17 cellular contexts compared by ENCODE assay signal in genomic region chr10:63542835-63543575, GRCh38. TPM values are rescaled to one million over a fixed set of nuclear protein-coding genes. Genes with fewer than 3 reads are reported as not detected.
DNase-seq lines count a peak whose midpoint lies in the region; ATAC-seq, FAIRE-seq and TF ChIP-seq lines count a peak whose summit lies in the region.
"Had no signal": no experiment of that assay in that cellular context is flagged by ENCODE, and none has a peak within 500 bp of the region (broad histone marks: within the 10 kb centered on the region; RNA-seq: fewer than 3 reads in every experiment).

No MANE protein-coding gene starts in this region.

- no peak overlapping the region for H3K4me3 ChIP-seq in left ventricle myocardium inferior
- H3K4me3 ChIP-seq: esophagus squamous epithelium, SK-N-MC, upper lobe of left lung had no signal

- peaks cover 15% of the 10 kb centered on the region for H3K4me1 Mint-ChIP-seq in WTC11
- H3K4me1 Mint-ChIP-seq: activated naive CD4-positive, alpha-beta T cell treated with anti-CD3 and anti-CD28 coated beads, Interleukin-2, amount 10 ng/mL, durations not matched to agents 7 days and 5 days had no signal

- CTCF ChIA-PET in WTC11 (lab: Charles Lee): no interaction called here

- no peak overlapping the region for H3K4me3 Mint-ChIP-seq in WTC11
- H3K4me3 Mint-ChIP-seq: activated CD8-positive, alpha-beta memory T cell treated with anti-CD3 and anti-CD28 coated beads, Interleukin-2, amount 10 ng/mL, durations not matched to agents 7 days and 5 days; activated naive CD4-positive, alpha-beta T cell treated with anti-CD3 and anti-CD28 coated beads, Interleukin-2, amount 10 ng/mL, durations not matched to agents 7 days and 5 days had no signal

- no peaks in the 10 kb centered on the region for H3K27me3 Mint-ChIP-seq in WTC11 (ENCODE audit: low read depth)
- H3K27me3 Mint-ChIP-seq: activated CD8-positive, alpha-beta memory T cell treated with anti-CD3 and anti-CD28 coated beads, Interleukin-2, amount 10 ng/mL, durations not matched to agents 7 days and 5 days; activated naive CD4-positive, alpha-beta T cell treated with anti-CD3 and anti-CD28 coated beads, Interleukin-2, amount 10 ng/mL, durations not matched to agents 7 days and 5 days had no signal

- H3K27ac Mint-ChIP-seq in WTC11: no peak overlapping the region
- H3K27ac Mint-ChIP-seq: activated CD8-positive, alpha-beta memory T cell treated with anti-CD3 and anti-CD28 coated beads, Interleukin-2, amount 10 ng/mL, durations not matched to agents 7 days and 5 days; activated naive CD4-positive, alpha-beta T cell treated with anti-CD3 and anti-CD28 coated beads, Interleukin-2, amount 10 ng/mL, durations not matched to agents 7 days and 5 days had no signal

- intact Hi-C loops in Right ventricle myocardium superior (cut with DNase I) (no loop called here), left ventricle myocardium inferior (cut with micrococcal nuclease) (no loop called here)

- H3K9me3 Mint-ChIP-seq in WTC11: no peaks in the 10 kb centered on the region
- H3K9me3 Mint-ChIP-seq: activated naive CD4-positive, alpha-beta T cell treated with anti-CD3 and anti-CD28 coated beads, Interleukin-2, amount 10 ng/mL, durations not matched to agents 7 days and 5 days had no signal

- FAIRE-seq in urothelium cell line (lab: Jason Lieb, UNC): no peak

- peaks cover 6% of the 10 kb centered on the region; the same call in 1 of the 2 replicates for H3K36me3 Mint-ChIP-seq in WTC11

- no peaks in the 10 kb centered on the region for H3K36me3 ChIP-seq in left ventricle myocardium inferior
- H3K36me3 ChIP-seq: esophagus squamous epithelium, upper lobe of left lung had no signal

- TF ChIP-seq CTCF in left ventricle myocardium inferior (IDR thresholded peaks at IDR 0.05; ENCODE audit: borderline replicate concordance) (no peak), WTC11 (IDR thresholded peaks at IDR 0.05) (no peak)

- DNase-seq in Right ventricle myocardium superior: no peak
- DNase-seq in left ventricle myocardium inferior: no peak
- DNase-seq in WTC11 (ENCODE audit: low spot score): no peak
- DNase-seq in glomerular visceral epithelial cell (ENCODE audit: extremely low spot score): peak; percentile 33
- peak; percentile 13 for DNase-seq in urothelium cell line (ENCODE audit: low spot score)
- DNase-seq in anterior cingulate cortex (lab: John Stamatoyannopoulos, UW): no peak
- no peak for DNase-seq in NCI-H510A treated with DMSO at 0.1 percent for 48 hours (lab: John Stamatoyannopoulos, UW)
- DNase-seq: activated CD8-positive, alpha-beta memory T cell treated with anti-CD3 and anti-CD28 coated beads, Interleukin-2, amount 10 ng/mL, durations not matched to agents 7 days and 5 days; activated naive CD4-positive, alpha-beta T cell treated with anti-CD3 and anti-CD28 coated beads, Interleukin-2, amount 10 ng/mL, durations not matched to agents 7 days and 5 days; esophagus squamous epithelium; KBM-7; NCI-H2029 treated with DMSO at 0.1 percent for 48 hours; stimulated activated CD4-positive, alpha-beta T cell treated with anti-CD3 and anti-CD28 coated beads, Interleukin-1b, Interleukin-23, amount 100 ng/mL, for 48 hours; upper lobe of left lung had no signal

- H3K27ac ChIP-seq in left ventricle myocardium inferior (replicated peaks): no peak overlapping the region
- H3K27ac ChIP-seq: esophagus squamous epithelium, SK-N-MC, upper lobe of left lung, VCaP had no signal

- peak; percentile 16 for ATAC-seq in Right ventricle myocardium superior (ENCODE audit: poor library complexity)
- ATAC-seq in WTC11: no peak
- ATAC-seq in GM21737 (IDR thresholded peaks at IDR 0.05; ENCODE audit: unreplicated experiment): no peak

- no peaks in the 10 kb centered on the region for H3K9me3 ChIP-seq in left ventricle myocardium inferior (replicated peaks)
- H3K9me3 ChIP-seq: esophagus squamous epithelium, upper lobe of left lung had no signal

- peaks cover 35% of the 10 kb centered on the region for H3K4me1 ChIP-seq in left ventricle myocardium inferior

- POLR2A ChIA-PET in WTC11 (lab: Charles Lee): no interaction called here

- no peaks in the 10 kb centered on the region for H3K27me3 ChIP-seq in left ventricle myocardium inferior (ENCODE audit: low read depth)
- H3K27me3 ChIP-seq: esophagus squamous epithelium, upper lobe of left lung had no signal

TF ChIP-seq in WTC11, 78 proteins besides CTCF, POLR2A, EP300 and RAD21:
- TF ChIP-seq ZNF138 (CRISPR knock-in tag; conservative IDR thresholded peaks at IDR 0.05) (no peak), SP1 (CRISPR knock-in tag; conservative IDR thresholded peaks at IDR 0.05) (no peak), ZNF121 (CRISPR knock-in tag; IDR thresholded peaks at IDR 0.05) (peak; percentile 92; the same call in 1 of the 2 replicates), FOXP1 (CRISPR knock-in tag; IDR thresholded peaks at IDR 0.05; ENCODE audit: borderline replicate concordance) (no peak)
- TF ChIP-seq, protein P1, sequence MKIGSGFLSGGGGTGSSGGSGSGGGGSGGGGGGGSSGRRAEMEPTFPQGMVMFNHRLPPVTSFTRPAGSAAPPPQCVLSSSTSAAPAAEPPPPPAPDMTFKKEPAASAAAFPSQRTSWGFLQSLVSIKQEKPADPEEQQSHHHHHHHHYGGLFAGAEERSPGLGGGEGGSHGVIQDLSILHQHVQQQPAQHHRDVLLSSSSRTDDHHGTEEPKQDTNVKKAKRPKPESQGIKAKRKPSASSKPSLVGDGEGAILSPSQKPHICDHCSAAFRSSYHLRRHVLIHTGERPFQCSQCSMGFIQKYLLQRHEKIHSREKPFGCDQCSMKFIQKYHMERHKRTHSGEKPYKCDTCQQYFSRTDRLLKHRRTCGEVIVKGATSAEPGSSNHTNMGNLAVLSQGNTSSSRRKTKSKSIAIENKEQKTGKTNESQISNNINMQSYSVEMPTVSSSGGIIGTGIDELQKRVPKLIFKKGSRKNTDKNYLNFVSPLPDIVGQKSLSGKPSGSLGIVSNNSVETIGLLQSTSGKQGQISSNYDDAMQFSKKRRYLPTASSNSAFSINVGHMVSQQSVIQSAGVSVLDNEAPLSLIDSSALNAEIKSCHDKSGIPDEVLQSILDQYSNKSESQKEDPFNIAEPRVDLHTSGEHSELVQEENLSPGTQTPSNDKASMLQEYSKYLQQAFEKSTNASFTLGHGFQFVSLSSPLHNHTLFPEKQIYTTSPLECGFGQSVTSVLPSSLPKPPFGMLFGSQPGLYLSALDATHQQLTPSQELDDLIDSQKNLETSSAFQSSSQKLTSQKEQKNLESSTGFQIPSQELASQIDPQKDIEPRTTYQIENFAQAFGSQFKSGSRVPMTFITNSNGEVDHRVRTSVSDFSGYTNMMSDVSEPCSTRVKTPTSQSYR (CRISPR knock-in tag; IDR thresholded peaks at IDR 0.05): no peak

RNA-seq across cellular contexts. Expression of gene REEP3, which starts 21.8 kb away (rescaled TPM):
- 14.0 TPM for total RNA-seq in Right ventricle myocardium superior
- total RNA-seq in left ventricle myocardium inferior: 18.2 TPM
- total RNA-seq in WTC11 (2021): 18.5 to 23.2 TPM (median 21.2 TPM) in 3 replicates

Comparison
In these comparisons a context has a peak if more than half of its experiments do, and no peak if none do; other contexts are left out.
1. DNase-seq: peak in glomerular visceral epithelial cell (single experiment) and urothelium cell line (single experiment); none in Right ventricle myocardium superior (single experiment), left ventricle myocardium inferior (single experiment), WTC11 (single experiment), anterior cingulate cortex (0 of 58) and NCI-H510A treated with DMSO at 0.1 percent for 48 hours (single experiment).